ENCODE assay signal across 41 cellular contexts in the genomic region with DNA sequence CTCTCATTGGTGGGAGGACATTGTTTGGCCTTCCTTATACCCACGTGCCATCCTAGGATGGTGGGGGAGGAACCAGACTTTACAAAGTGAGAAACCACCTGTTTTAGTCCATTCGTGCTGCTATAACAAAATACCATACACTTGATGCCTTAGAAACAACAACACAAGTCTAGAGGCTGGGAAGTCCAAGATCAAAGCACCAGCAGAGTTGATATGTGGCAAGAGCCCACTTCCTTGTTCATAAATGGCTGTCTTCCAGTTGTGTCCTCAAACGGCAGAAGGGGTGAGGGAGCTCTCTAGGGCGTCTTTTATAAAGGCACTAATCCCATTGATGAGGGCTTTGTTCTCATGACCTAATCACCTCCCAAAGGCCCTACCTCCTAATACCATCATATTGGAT. TPM values are rescaled to one million over a fixed set of nuclear protein-coding genes. Genes with fewer than 3 reads are reported as not detected.
DNase-seq lines count a peak whose midpoint lies in the region; ATAC-seq, FAIRE-seq and TF ChIP-seq lines count a peak whose summit lies in the region.
"Had no signal": no experiment of that assay in that cellular context is flagged by ENCODE, and none has a peak within 500 bp of the region (broad histone marks: within the 10 kb centered on the region; RNA-seq: fewer than 3 reads in every experiment).

No MANE protein-coding gene starts in this region.

- H3K14ac ChIP-seq in neuronal stem cell (ENCODE audit: low read length) = no peak overlapping the region

- no peak overlapping the region for H2BK5ac ChIP-seq in neuronal stem cell (ENCODE audit: low read length)

- H3K36me3 ChIP-seq in HepG2 (replicated peaks in 1 of 2; ENCODE audit: control insufficient read depth in 1 of 2, insufficient read depth in 2 of 2, low read length in 2 of 2) (no peaks in the 10 kb centered on the region), right lobe of liver (no peaks in the 10 kb centered on the region), neuronal stem cell (replicated peaks in 1 of 2; ENCODE audit: control insufficient read depth in 2 of 2, insufficient read depth in 2 of 2, low read length in 2 of 2) (no peaks in the 10 kb centered on the region)
- H3K36me3 ChIP-seq: BE2C; BLaER1; BLaER1 treated with 17β-estradiol and CSF1 and Interleukin-3, amounts not matched to agents 10 nM and 100 nM had no signal

- H3K27ac ChIP-seq in HepG2 (ENCODE audit: extremely low read length, insufficient read depth, low read length) = no peak overlapping the region
- no peak overlapping the region for H3K27ac ChIP-seq in right lobe of liver
- H3K27ac ChIP-seq in neuronal stem cell (replicated peaks; ENCODE audit: low read length) = no peak overlapping the region
- H3K27ac ChIP-seq: 22Rv1; A549; BLaER1; BLaER1 treated with 17β-estradiol and CSF1 and Interleukin-3, amounts not matched to agents 10 nM and 100 nM; C4-2B had no signal

- no peak overlapping the region for H3K18ac ChIP-seq in neuronal stem cell (ENCODE audit: low read length)

- DNase-seq in NCI-H82 (lab: John Stamatoyannopoulos, UW) (peak; percentile 46), NCI-H82 treated with DMSO at 0.1 percent for 48 hours (lab: John Stamatoyannopoulos, UW; ENCODE audit: unreplicated experiment) (no peak), HepG2 (ENCODE audit: low spot score) (no peak), right lobe of liver (no peak), neuronal stem cell (ENCODE audit: low spot score) (no peak)
- DNase-seq in Jurkat, Clone E6-1 (ENCODE audit: low read depth, low spot score) = peak; percentile 67
- DNase-seq in activated CD4-positive, CD25-positive, alpha-beta regulatory T cell treated with anti-CD3 and anti-CD28 coated beads, Interleukin-2, amount 50 U/mL, for 72 hours = no peak
- DNase-seq: 8988T; ACHN; AML-193; BE2C; C1 segment of cervical spinal cord; Caco-2; Calu3; CD4-positive, alpha-beta memory T cell; CD4-positive, alpha-beta T cell; CD4-positive, CD25-positive, alpha-beta regulatory T cell; CD8-positive, alpha-beta memory T cell; CD8-positive, alpha-beta T cell; COR-L47; DMS 273 treated with DMSO at 0.1 percent for 48 hours; DMS153; DMS53; DMS79; DMS79 treated with DMSO at 0.1 percent for 48 hours; DND-41; EL had no signal

- H3K4me2 ChIP-seq in HepG2 (ENCODE audit: low read depth, low read length) (no peak overlapping the region), neuronal stem cell (ENCODE audit: insufficient read depth, low read length, poor library complexity, severe bottlenecking) (no peak overlapping the region)
- H3K4me2 ChIP-seq: A549, BLaER1 had no signal

- intact Hi-C loops in HepG2 (cut with micrococcal nuclease; ENCODE audit: unreplicated experiment) = no loop called here
- intact Hi-C loops in right lobe of liver (cut with DNase I) = no loop called here

- no peak overlapping the region for H2BK120ac ChIP-seq in neuronal stem cell (ENCODE audit: low read depth, low read length)

- H2AFZ ChIP-seq in HepG2 (ENCODE audit: low read length) = no peak overlapping the region
- no peak overlapping the region for H2AFZ ChIP-seq in neuronal stem cell (ENCODE audit: low read length)

- no peaks in the 10 kb centered on the region for H3K4me1 ChIP-seq in HepG2 (ENCODE audit: insufficient read depth, low read length)
- H3K4me1 ChIP-seq in right lobe of liver = peaks cover 0 to 12% (median 4%) of the 10 kb centered on the region in 4 donors
- H3K4me1 ChIP-seq in neuronal stem cell (ENCODE audit: control insufficient read depth in 2 of 2, insufficient read depth in 1 of 2, low read depth in 1 of 2, low read length in 2 of 2) = no peaks in the 10 kb centered on the region
- H3K4me1 ChIP-seq: BE2C, Caco-2 had no signal

- TF ChIP-seq RAD21 in HepG2 (CRISPR knock-in tag; IDR thresholded peaks at IDR 0.05) = no peak

- no peak overlapping the region for H4K91ac ChIP-seq in neuronal stem cell (ENCODE audit: low read depth, low read length, poor library complexity)

- TF ChIP-seq EP300 in HepG2 (IDR thresholded peaks at IDR 0.05; ENCODE audit: low read depth in 2 of 2, low read length in 2 of 2) (no peak), HepG2 (CRISPR knock-in tag; IDR thresholded peaks at IDR 0.05; ENCODE audit: borderline replicate concordance) (no peak)

- H3K9me3 ChIP-seq in HepG2 (ENCODE audit: low read length) (no peaks in the 10 kb centered on the region), right lobe of liver (no peaks in the 10 kb centered on the region), neuronal stem cell (replicated peaks in 1 of 2; ENCODE audit: control insufficient read depth in 2 of 2, insufficient read depth in 1 of 2, low read depth in 1 of 2, low read length in 2 of 2) (peaks cover 0 to 2% of the 10 kb centered on the region in 2 donors)
- H3K9me3 ChIP-seq: BE2C, Caco-2 had no signal

- H4K8ac ChIP-seq in neuronal stem cell (ENCODE audit: low read depth, low read length) = no peak overlapping the region

- H3K9ac ChIP-seq in HepG2 (ENCODE audit: insufficient read depth, low read depth, low read length) (no peak overlapping the region), neuronal stem cell (ENCODE audit: low read depth, low read length, poor library complexity) (no peak overlapping the region)
- H3K9ac ChIP-seq: BLaER1; BLaER1 treated with 17β-estradiol and CSF1 and Interleukin-3, amounts not matched to agents 10 nM and 100 nM had no signal

- H3K79me2 ChIP-seq in HepG2 (ENCODE audit: insufficient read depth, low read length) = no peaks in the 10 kb centered on the region

- H3K79me1 ChIP-seq in neuronal stem cell (ENCODE audit: low read depth, low read length) = no peaks in the 10 kb centered on the region

- POLR2A ChIA-PET in HepG2 (lab: Yijun Ruan, JAX) = no interaction called here

- no peak for TF ChIP-seq CTCF in HepG2 (CRISPR knock-in tag; IDR thresholded peaks at IDR 0.05)
- no peak for TF ChIP-seq CTCF in right lobe of liver (IDR thresholded peaks at IDR 0.05)

- H2AK5ac ChIP-seq in neuronal stem cell (ENCODE audit: low read depth, low read length) = no peak overlapping the region

- TF ChIP-seq POLR2A in HepG2 (IDR thresholded peaks at IDR 0.05; ENCODE audit: insufficient read depth in 1 of 2, low read depth in 2 of 2, low read length in 2 of 2) = no peak
- no peak for TF ChIP-seq POLR2A in right lobe of liver (IDR thresholded peaks at IDR 0.05)

- no peak overlapping the region for H3K4ac ChIP-seq in neuronal stem cell (ENCODE audit: low read length)

- in situ Hi-C loops in HepG2 (cut with HindIII; ENCODE audit: extremely low pct_ligation_motif_present, low pct_unique_long_range_greater_than_20kb) = no loop called here

- no peak overlapping the region for H2BK12ac ChIP-seq in neuronal stem cell (ENCODE audit: low read length)

- BruUV-seq in HepG2 (replicated peaks; lab: Mats Ljungman, UMichigan) = no TSS peak

- H4K20me1 ChIP-seq in HepG2 (ENCODE audit: insufficient read depth, low read length) = no peaks in the 10 kb centered on the region
- H4K20me1 ChIP-seq: BLaER1; BLaER1 treated with 17β-estradiol and CSF1 and Interleukin-3, amounts not matched to agents 10 nM and 100 nM had no signal

- ATAC-seq in HepG2 = no peak
- ATAC-seq in right lobe of liver = no peak
- no peak for ATAC-seq in HG02938 (IDR thresholded peaks at IDR 0.05; ENCODE audit: unreplicated experiment)
- ATAC-seq: A549; CD8-positive, alpha-beta T cell had no signal

- no peak for FAIRE-seq in HepG2 (lab: Jason Lieb, UNC)
- FAIRE-seq: A204.1, A549, D721Med had no signal

- H3K4me3 ChIP-seq in HepG2 (replicated peaks in 1 of 3; ENCODE audit: insufficient read depth in 1 of 3, low read depth in 2 of 3, low read length in 3 of 3) (no peak overlapping the region), right lobe of liver (no peak overlapping the region), neuronal stem cell (ENCODE audit: low read length in 2 of 2) (no peak overlapping the region)
- no peak overlapping the region for H3K4me3 ChIP-seq in Jurkat, Clone E6-1 (ENCODE audit: low read length)
- H3K4me3 ChIP-seq: A549; BLaER1; BLaER1 treated with 17β-estradiol and CSF1 and Interleukin-3, amounts not matched to agents 10 nM and 100 nM had no signal

- CTCF ChIA-PET in HepG2 (lab: Yijun Ruan, JAX; ENCODE audit: low intra/inter-chr PET ratio, low total read pairs) = no interaction called here

- H2BK15ac ChIP-seq in neuronal stem cell (ENCODE audit: low read length) = no peak overlapping the region

- 0% methylated on average over 2 of the region's 4 CpGs for WGBS in HepG2 (ENCODE audit: low lambda C conversion rate)
- WGBS in right lobe of liver (ENCODE audit: insufficient coverage, low coverage, low lambda C conversion rate, missing lambda C conversion rate) = 66% methylated on average over 3 of the region's 4 CpGs
- WGBS in neuronal stem cell (ENCODE audit: extremely low coverage in 2 of 2, insufficient read length in 2 of 2, insufficient replicate concordance in 1 of 2), 2 donors = no CpG with 5 or more reads among the region's 4 CpGs

- peak overlapping the region; percentile 20 for H3K23ac ChIP-seq in neuronal stem cell (ENCODE audit: low read depth, low read length, poor library complexity)

- H3K27me3 ChIP-seq in HepG2 (ENCODE audit: control insufficient read depth in 1 of 2, insufficient read depth in 2 of 2, low read length in 2 of 2) = no peaks in the 10 kb centered on the region; a peak in 2 of 5 replicates
- H3K27me3 ChIP-seq in right lobe of liver = no peaks in the 10 kb centered on the region
- peaks cover 0 to 7% (median 0%) of the 10 kb centered on the region in 3 experiments for H3K27me3 ChIP-seq in neuronal stem cell (ENCODE audit: control insufficient read depth in 3 of 3, insufficient read depth in 3 of 3, low read depth in 1 of 3, low read length in 3 of 3)
- H3K27me3 ChIP-seq: BLaER1; BLaER1 treated with 17β-estradiol and CSF1 and Interleukin-3, amounts not matched to agents 10 nM and 100 nM had no signal

RNA-seq across cellular contexts. Expression of gene CAPN8, which starts 31.1 kb away (rescaled TPM):
- 0.20 TPM in 1 of 2 replicates, not detected in the other for total RNA-seq in HepG2 (2016; rRNA removed; fragmentation: Illumina TruSeq; extraction: Trizol)
- total RNA-seq in HepG2 (2016; cell fraction: cytosol; rRNA removed; fragmentation: Illumina TruSeq; extraction: Trizol; ENCODE audit: low read depth) = not detected in 2 replicates
- 0.11 TPM in 1 of 2 replicates, not detected in the other for total RNA-seq in HepG2 (2016; cell fraction: insoluble cytoplasmic fraction; rRNA removed; fragmentation: Illumina TruSeq; extraction: Trizol)
- not detected in 2 replicates for total RNA-seq in HepG2 (2016; cell fraction: membrane; rRNA removed; fragmentation: Illumina TruSeq; extraction: Trizol)
- 0.31 TPM in 1 of 2 replicates, not detected in the other for total RNA-seq in HepG2 (2016; cell fraction: nucleus; rRNA removed; fragmentation: Illumina TruSeq; extraction: Trizol)
- polyA plus RNA-seq in HepG2 (2011; rRNA removed) = 0.25 TPM in 2 replicates
- 0.05 TPM in 1 of 2 replicates, not detected in the other for polyA plus RNA-seq in HepG2 (2011; cell fraction: cytosol; rRNA removed)
- polyA plus RNA-seq in HepG2 (2011; cell fraction: nucleus; rRNA removed) = 1.1 and 2.0 TPM in 2 replicates
- polyA plus RNA-seq in HepG2 (2012) = 0.47 and 0.49 TPM in 2 replicates
- not detected in 2 replicates for polyA plus RNA-seq in HepG2 (2016; cell fraction: cytosol; fragmentation: Illumina TruSeq; extraction: Trizol; ENCODE audit: low read depth)
- polyA plus RNA-seq in HepG2 (2016; cell fraction: insoluble cytoplasmic fraction; fragmentation: Illumina TruSeq; extraction: Trizol; ENCODE audit: low read depth) = not detected in 2 replicates
- not detected in 2 replicates for polyA plus RNA-seq in HepG2 (2016; cell fraction: membrane; fragmentation: Illumina TruSeq; extraction: Trizol; ENCODE audit: low read depth)
- 1.4 TPM in 1 of 2 replicates, not detected in the other for polyA plus RNA-seq in HepG2 (2016; cell fraction: nucleus; fragmentation: Illumina TruSeq; extraction: Trizol; ENCODE audit: insufficient read depth, low read depth)
- 0.58 TPM in 1 of 2 replicates, not detected in the other for polyA minus RNA-seq in HepG2 (2011; rRNA and poly(A)+ RNA removed; ENCODE audit: low replicate concordance)
- polyA minus RNA-seq in HepG2 (2011; cell fraction: cytosol; rRNA and poly(A)+ RNA removed) = not detected in 2 replicates
- 0.87 and 1.0 TPM in 2 replicates for polyA minus RNA-seq in HepG2 (2011; cell fraction: nucleus; rRNA and poly(A)+ RNA removed)
- total RNA-seq in right lobe of liver = 1 to 10 TPM in 1 of 6 experiments, under 1 TPM in 1, not detected in 4; 0.35 to 1.1 TPM
- not detected for polyA plus RNA-seq in Jurkat, Clone E6-1 (2012; ENCODE audit: insufficient read depth, insufficient read length)
- 0.21 TPM for polyA plus RNA-seq in neuronal stem cell (2013, experiment 1 of 2)
- 0.10 TPM for polyA plus RNA-seq in neuronal stem cell (2013, experiment 2 of 2)
- total RNA-seq: A172; A673; CD8-positive, alpha-beta memory T cell; Daoy had no signal
- polyA plus RNA-seq: AG04450; BJ; CD14-positive monocyte; CD8-positive, alpha-beta memory T cell had no signal

Comparison
In these comparisons a context has a peak if more than half of its experiments do, and no peak if none do; other contexts are left out.
1. DNase-seq: peak in NCI-H82 (single experiment) and Jurkat, Clone E6-1 (single experiment); none in NCI-H82 treated with DMSO at 0.1 percent for 48 hours (single experiment), HepG2 (single experiment), right lobe of liver (0 of 3), neuronal stem cell (single experiment) and activated CD4-positive, CD25-positive, alpha-beta regulatory T cell treated with anti-CD3 and anti-CD28 coated beads, Interleukin-2, amount 50 U/mL, for 72 hours (single experiment).